1 cellular context compared by ENCODE assay signal in genomic region chr6:146153040-146153758, GRCh38.
TF ChIP-seq lines count a peak whose summit lies in the region.

No MANE protein-coding gene starts in this region.

TF ChIP-seq in GM12878, 131 proteins besides CTCF, POLR2A, EP300 and RAD21 (continued from another document):
- no peak for TF ChIP-seq SKIL (IDR thresholded peaks at IDR 0.05; ENCODE audit: low read depth, poor library complexity, severe bottlenecking)
- no peak for TF ChIP-seq GABPA (IDR thresholded peaks at IDR 0.05; ENCODE audit: low read depth)
- no peak for TF ChIP-seq ZSCAN29 (IDR thresholded peaks at IDR 0.05)
- TF ChIP-seq ZNF687 (IDR thresholded peaks at IDR 0.05) = no peak
- no peak for TF ChIP-seq ZNF274 (IDR thresholded peaks at IDR 0.05; ENCODE audit: insufficient read depth, insufficient read length)
- peak; percentile 60 for TF ChIP-seq JUNB (IDR thresholded peaks at IDR 0.05)
- no peak for TF ChIP-seq CBFB (IDR thresholded peaks at IDR 0.05; ENCODE audit: low read depth)
- no peak for TF ChIP-seq NFIC (IDR thresholded peaks at IDR 0.05; ENCODE audit: low read depth, low read length)
- no peak for TF ChIP-seq RELB (IDR thresholded peaks at IDR 0.05; ENCODE audit: low read depth)
- no peak for TF ChIP-seq DPF2 (IDR thresholded peaks at IDR 0.05)
- TF ChIP-seq ATF2 (IDR thresholded peaks at IDR 0.05; ENCODE audit: low read length) = 0 out of 2 replicates have a peak, but pooled peaks have one; percentile 43
- no peak for TF ChIP-seq TBL1XR1 (IDR thresholded peaks at IDR 0.05; ENCODE audit: low read depth, low read length)
- no peak for TF ChIP-seq NFYA (IDR thresholded peaks at IDR 0.05; ENCODE audit: borderline replicate concordance, low read depth, low read length)
- no peak for TF ChIP-seq TARDBP (IDR thresholded peaks at IDR 0.05; ENCODE audit: borderline replicate concordance)
TF ChIP-seq in GM12878: peak in this region for 4.
